21 cellular contexts compared by ENCODE assay signal in the genomic region with DNA sequence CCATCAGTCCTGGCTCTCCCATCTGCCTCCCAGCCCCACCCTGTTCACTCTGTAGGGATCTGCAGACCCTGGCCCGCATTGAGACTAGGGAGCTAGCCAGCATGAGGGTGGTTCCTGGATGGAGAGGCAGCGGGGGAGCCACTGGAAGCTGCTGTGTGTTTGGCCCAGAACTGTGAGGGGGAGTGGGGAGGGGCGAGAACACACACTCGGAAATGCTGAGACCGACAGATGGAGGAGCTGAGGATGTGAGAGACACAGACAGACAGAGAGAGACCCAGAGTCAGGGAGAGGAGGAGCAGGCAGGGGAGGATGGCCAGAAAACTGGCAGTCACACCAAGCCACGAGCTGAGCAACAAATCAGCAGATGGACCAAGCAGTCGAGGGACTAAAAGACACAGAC. TPM values are rescaled to one million over a fixed set of nuclear protein-coding genes. Genes with fewer than 3 reads are reported as not detected.
"Had no signal": no experiment of that assay in that cellular context is flagged by ENCODE, and none has a peak within 500 bp of the region (broad histone marks: within the 10 kb centered on the region; RNA-seq: fewer than 3 reads in every experiment).

No MANE protein-coding gene starts in this region.

- H3K9me3 ChIP-seq: adrenal gland, neutrophil, right atrium auricular region had no signal

- H3K36me3 ChIP-seq: adrenal gland, neutrophil, right atrium auricular region had no signal

- H3K27me3 ChIP-seq: adrenal gland, right atrium auricular region had no signal

- DNase-seq: activated CD4-positive, alpha-beta memory T cell treated with anti-CD3 and anti-CD28 coated beads, Interleukin-2, amount 10 ng/mL, durations not matched to agents 7 days and 5 days; activated CD4-positive, alpha-beta T cell treated with anti-CD3 and anti-CD28 coated beads for 4 hours; activated effector memory CD4-positive, alpha-beta T cell treated with Interleukin-2 at 50 U/mL for 16 hours; activated naive CD4-positive, alpha-beta T cell treated with anti-CD3 and anti-CD28 coated beads, Interleukin-2, amount 50 U/mL, for 16 hours; activated T-cell treated with anti-CD3 and anti-CD28 coated beads, Interleukin-2, amount 50 U/mL, for 4 hours; adrenal gland; effector memory CD4-positive, alpha-beta T cell; foreskin keratinocyte; left ventricle myocardium superior; naive thymus-derived CD8-positive, alpha-beta T cell; stimulated activated CD4-positive, alpha-beta T cell treated with anti-CD3 and anti-CD28 coated beads, Interleukin-4, amount 100 ng/mL, for 4 hours; stimulated activated CD8-positive, alpha-beta memory T cell treated with anti-CD3 and anti-CD28 coated beads, Interleukin-4, amount 100 ng/mL, for 48 hours; stimulated activated naive CD4-positive, alpha-beta T cell treated with Interleukin-2 at 50 U/mL for 16 hours; trophoblast cell had no signal

- H3K27ac ChIP-seq: adrenal gland, foreskin keratinocyte, neutrophil, right atrium auricular region had no signal

- H3K4me3 ChIP-seq: adrenal gland, right atrium auricular region had no signal

- ATAC-seq: activated T-cell treated with anti-CD3 and anti-CD28 coated beads, Interleukin-2, amount 50 U/mL, for 4 hours; foreskin keratinocyte; left ventricle myocardium superior; naive thymus-derived CD8-positive, alpha-beta T cell; WTC11 had no signal

- H3K4me1 ChIP-seq: adrenal gland, foreskin keratinocyte, right atrium auricular region had no signal

RNA-seq across cellular contexts. Expression of gene XKR7, which starts 17.2 kb away (rescaled TPM):
- total RNA-seq: activated CD4-positive, alpha-beta memory T cell treated with anti-CD3 and anti-CD28 coated beads, Interleukin-2, amount 10 ng/mL, durations not matched to agents 7 days and 5 days; activated T-cell treated with anti-CD3 and anti-CD28 coated beads, Interleukin-2, amount 50 U/mL, for 4 hours; foreskin keratinocyte; left ventricle myocardium superior; mucosa of gallbladder; naive thymus-derived CD8-positive, alpha-beta T cell; right atrium auricular region; skeletal muscle tissue; T-helper 1 cell treated with Interleukin-12 subunit alpha and Interleukin-12 subunit beta and Interleukin-4 antibody, amounts not matched to agents 30 ng/mL and 1 ng/mL, for 36 hours had no signal
- polyA plus RNA-seq: foreskin keratinocyte; naive thymus-derived CD8-positive, alpha-beta T cell had no signal

RNA-seq across cellular contexts. Expression of gene CCM2L, which starts 25.1 kb away (rescaled TPM):
- total RNA-seq: activated CD4-positive, alpha-beta memory T cell treated with anti-CD3 and anti-CD28 coated beads, Interleukin-2, amount 10 ng/mL, durations not matched to agents 7 days and 5 days; activated T-cell treated with anti-CD3 and anti-CD28 coated beads, Interleukin-2, amount 50 U/mL, for 4 hours; foreskin keratinocyte; kidney epithelial cell; naive thymus-derived CD8-positive, alpha-beta T cell; T-helper 1 cell treated with Interleukin-12 subunit alpha and Interleukin-12 subunit beta and Interleukin-4 antibody, amounts not matched to agents 30 ng/mL and 1 ng/mL, for 36 hours had no signal
- polyA plus RNA-seq: foreskin keratinocyte; naive thymus-derived CD8-positive, alpha-beta T cell had no signal
